Comparison of ENCODE assay signal across 1 cellular context in the genomic region with DNA sequence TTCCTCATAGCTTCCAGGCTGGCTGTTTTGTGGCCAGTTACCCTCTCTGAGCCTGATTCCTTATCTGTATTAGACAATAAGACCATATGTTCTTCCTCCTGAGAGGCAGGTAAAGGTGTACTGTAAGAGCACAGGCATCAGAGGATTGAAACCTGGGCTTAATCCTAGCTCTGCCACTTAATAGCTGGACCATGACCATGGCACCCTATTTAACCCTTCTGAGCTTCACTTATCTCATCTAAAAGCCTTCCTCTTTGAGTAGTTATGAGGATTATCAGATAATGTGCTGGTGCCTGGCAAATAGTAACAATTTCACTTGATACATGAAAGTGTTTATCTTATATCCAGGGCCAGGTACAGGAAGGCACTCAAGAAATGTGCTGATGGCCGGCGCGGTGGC.
TF ChIP-seq lines count a peak whose summit lies in the region.

No MANE protein-coding gene starts in this region.

TF ChIP-seq in SK-N-SH treated with all-trans-retinoic acid at 6 μM for 48 hours, 23 proteins besides CTCF, POLR2A, EP300 and RAD21 (continued from another document):
- TF ChIP-seq, protein P1, sequence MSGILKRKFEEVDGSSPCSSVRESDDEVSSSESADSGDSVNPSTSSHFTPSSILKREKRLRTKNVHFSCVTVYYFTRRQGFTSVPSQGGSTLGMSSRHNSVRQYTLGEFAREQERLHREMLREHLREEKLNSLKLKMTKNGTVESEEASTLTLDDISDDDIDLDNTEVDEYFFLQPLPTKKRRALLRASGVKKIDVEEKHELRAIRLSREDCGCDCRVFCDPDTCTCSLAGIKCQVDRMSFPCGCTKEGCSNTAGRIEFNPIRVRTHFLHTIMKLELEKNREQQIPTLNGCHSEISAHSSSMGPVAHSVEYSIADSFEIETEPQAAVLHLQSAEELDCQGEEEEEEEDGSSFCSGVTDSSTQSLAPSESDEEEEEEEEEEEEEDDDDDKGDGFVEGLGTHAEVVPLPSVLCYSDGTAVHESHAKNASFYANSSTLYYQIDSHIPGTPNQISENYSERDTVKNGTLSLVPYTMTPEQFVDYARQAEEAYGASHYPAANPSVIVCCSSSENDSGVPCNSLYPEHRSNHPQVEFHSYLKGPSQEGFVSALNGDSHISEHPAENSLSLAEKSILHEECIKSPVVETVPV (CRISPR knock-in tag; IDR thresholded peaks at IDR 0.05), result no peak
- TF ChIP-seq, protein P2, sequence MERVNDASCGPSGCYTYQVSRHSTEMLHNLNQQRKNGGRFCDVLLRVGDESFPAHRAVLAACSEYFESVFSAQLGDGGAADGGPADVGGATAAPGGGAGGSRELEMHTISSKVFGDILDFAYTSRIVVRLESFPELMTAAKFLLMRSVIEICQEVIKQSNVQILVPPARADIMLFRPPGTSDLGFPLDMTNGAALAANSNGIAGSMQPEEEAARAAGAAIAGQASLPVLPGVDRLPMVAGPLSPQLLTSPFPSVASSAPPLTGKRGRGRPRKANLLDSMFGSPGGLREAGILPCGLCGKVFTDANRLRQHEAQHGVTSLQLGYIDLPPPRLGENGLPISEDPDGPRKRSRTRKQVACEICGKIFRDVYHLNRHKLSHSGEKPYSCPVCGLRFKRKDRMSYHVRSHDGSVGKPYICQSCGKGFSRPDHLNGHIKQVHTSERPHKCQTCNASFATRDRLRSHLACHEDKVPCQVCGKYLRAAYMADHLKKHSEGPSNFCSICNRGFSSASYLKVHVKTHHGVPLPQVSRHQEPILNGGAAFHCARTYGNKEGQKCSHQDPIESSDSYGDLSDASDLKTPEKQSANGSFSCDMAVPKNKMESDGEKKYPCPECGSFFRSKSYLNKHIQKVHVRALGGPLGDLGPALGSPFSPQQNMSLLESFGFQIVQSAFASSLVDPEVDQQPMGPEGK (CRISPR knock-in tag; IDR thresholded peaks at IDR 0.05; ENCODE audit: borderline replicate concordance), result no peak
- TF ChIP-seq, protein P3, sequence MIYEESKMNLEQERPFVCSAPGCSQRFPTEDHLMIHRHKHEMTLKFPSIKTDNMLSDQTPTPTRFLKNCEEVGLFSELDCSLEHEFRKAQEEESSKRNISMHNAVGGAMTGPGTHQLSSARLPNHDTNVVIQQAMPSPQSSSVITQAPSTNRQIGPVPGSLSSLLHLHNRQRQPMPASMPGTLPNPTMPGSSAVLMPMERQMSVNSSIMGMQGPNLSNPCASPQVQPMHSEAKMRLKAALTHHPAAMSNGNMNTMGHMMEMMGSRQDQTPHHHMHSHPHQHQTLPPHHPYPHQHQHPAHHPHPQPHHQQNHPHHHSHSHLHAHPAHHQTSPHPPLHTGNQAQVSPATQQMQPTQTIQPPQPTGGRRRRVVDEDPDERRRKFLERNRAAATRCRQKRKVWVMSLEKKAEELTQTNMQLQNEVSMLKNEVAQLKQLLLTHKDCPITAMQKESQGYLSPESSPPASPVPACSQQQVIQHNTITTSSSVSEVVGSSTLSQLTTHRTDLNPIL (CRISPR knock-in tag; IDR thresholded peaks at IDR 0.05; ENCODE audit: low read depth), result no peak
- TF ChIP-seq ARNTL (CRISPR knock-in tag; IDR thresholded peaks at IDR 0.05; ENCODE audit: borderline replicate concordance, low read depth) (no peak), BACH2 (CRISPR knock-in tag; IDR thresholded peaks at IDR 0.05; ENCODE audit: borderline replicate concordance) (no peak), ZNF8 (CRISPR knock-in tag; IDR thresholded peaks at IDR 0.05) (no peak), GLIS3 (CRISPR knock-in tag; IDR thresholded peaks at IDR 0.05) (no peak)
- TF ChIP-seq, protein P4, sequence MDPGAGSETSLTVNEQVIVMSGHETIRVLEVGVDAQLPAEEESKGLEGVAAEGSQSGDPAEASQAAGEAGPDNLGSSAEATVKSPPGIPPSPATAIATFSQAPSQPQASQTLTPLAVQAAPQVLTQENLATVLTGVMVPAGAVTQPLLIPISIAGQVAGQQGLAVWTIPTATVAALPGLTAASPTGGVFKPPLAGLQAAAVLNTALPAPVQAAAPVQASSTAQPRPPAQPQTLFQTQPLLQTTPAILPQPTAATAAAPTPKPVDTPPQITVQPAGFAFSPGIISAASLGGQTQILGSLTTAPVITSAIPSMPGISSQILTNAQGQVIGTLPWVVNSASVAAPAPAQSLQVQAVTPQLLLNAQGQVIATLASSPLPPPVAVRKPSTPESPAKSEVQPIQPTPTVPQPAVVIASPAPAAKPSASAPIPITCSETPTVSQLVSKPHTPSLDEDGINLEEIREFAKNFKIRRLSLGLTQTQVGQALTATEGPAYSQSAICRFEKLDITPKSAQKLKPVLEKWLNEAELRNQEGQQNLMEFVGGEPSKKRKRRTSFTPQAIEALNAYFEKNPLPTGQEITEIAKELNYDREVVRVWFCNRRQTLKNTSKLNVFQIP (CRISPR knock-in tag; IDR thresholded peaks at IDR 0.05; ENCODE audit: borderline replicate concordance, low read depth), result no peak
